In genomic region chr7:120472892-120473291, GRCh38 we compare ENCODE assay signal across 24 cellular contexts.
DNase-seq lines count a peak whose midpoint lies in the region; ATAC-seq and TF ChIP-seq lines count a peak whose summit lies in the region.
"Had no signal": no experiment of that assay in that cellular context is flagged by ENCODE, and none has a peak within 500 bp of the region (broad histone marks: within the 10 kb centered on the region; RNA-seq: fewer than 3 reads in every experiment).

No MANE protein-coding gene starts in this region.

- H3K36me3 Mint-ChIP-seq in stimulated activated effector memory CD8-positive, alpha-beta T cell treated with anti-CD3 and anti-CD28 coated beads, Interleukin-12 subunit alpha, Interleukin-12 subunit beta, amount 100 ng/mL, for 72 hours = no peaks in the 10 kb centered on the region
- H3K36me3 Mint-ChIP-seq in mesothelial cell of epicardium = no peaks in the 10 kb centered on the region
- H3K36me3 Mint-ChIP-seq in activated CD8-positive, alpha-beta T cell treated with anti-CD3 and anti-CD28 coated beads, Interleukin-2, amount 10 ng/mL, durations not matched to agents 7 days and 5 days (ENCODE audit: low read depth) = no peaks in the 10 kb centered on the region
- H3K36me3 Mint-ChIP-seq: CD14-positive monocyte; CD8-positive, alpha-beta memory T cell had no signal

- POLR2A ChIA-PET in SK-N-SH (lab: Yijun Ruan, JAX) = no interaction called here
- POLR2A ChIA-PET in activated CD8-positive, alpha-beta T cell treated with anti-CD3 and anti-CD28 coated beads, Interleukin-2, amount 10 ng/mL, durations not matched to agents 7 days and 5 days (lab: Charles Lee) = no interaction called here

- 30% methylated on average over 3 of the region's 3 CpGs for WGBS in SK-N-SH (ENCODE audit: low lambda C conversion rate)

- TF ChIP-seq CTCF in SK-N-SH (IDR thresholded peaks at IDR 0.05) = no peak
- no peak for TF ChIP-seq CTCF in mesothelial cell of epicardium (IDR thresholded peaks at IDR 0.05; ENCODE audit: unreplicated experiment)
- no peak for TF ChIP-seq CTCF in mucosa of descending colon (IDR thresholded peaks at IDR 0.05)

- H3K4me1 ChIP-seq in SK-N-SH (ENCODE audit: control insufficient read depth in 1 of 2, insufficient read depth in 2 of 2, low read depth in 1 of 2, low read length in 1 of 2) (no peaks in the 10 kb centered on the region; a peak in 1 of 4 replicates), mucosa of descending colon (ENCODE audit: low read depth) (no peaks in the 10 kb centered on the region)
- H3K4me1 ChIP-seq: A549; BE2C; BLaER1 treated with 17β-estradiol and CSF1 and Interleukin-3, amounts not matched to agents 10 nM and 100 nM; HAP-1 had no signal

- H3K27ac Mint-ChIP-seq in stimulated activated effector memory CD8-positive, alpha-beta T cell treated with anti-CD3 and anti-CD28 coated beads, Interleukin-12 subunit alpha, Interleukin-12 subunit beta, amount 100 ng/mL, for 72 hours = no peak overlapping the region
- no peak overlapping the region for H3K27ac Mint-ChIP-seq in mesothelial cell of epicardium
- no peak overlapping the region for H3K27ac Mint-ChIP-seq in activated CD8-positive, alpha-beta T cell treated with anti-CD3 and anti-CD28 coated beads, Interleukin-2, amount 10 ng/mL, durations not matched to agents 7 days and 5 days
- H3K27ac Mint-ChIP-seq: CD14-positive monocyte; CD4-positive, alpha-beta T cell; CD8-positive, alpha-beta memory T cell; GM23338; HFFc6 had no signal

- no peaks in the 10 kb centered on the region for H3F3A ChIP-seq in SK-N-SH (replicated peaks; ENCODE audit: insufficient read depth)

- no peaks in the 10 kb centered on the region for H4K20me1 ChIP-seq in SK-N-SH (ENCODE audit: insufficient read depth)
- H4K20me1 ChIP-seq: BLaER1 treated with 17β-estradiol and CSF1 and Interleukin-3, amounts not matched to agents 10 nM and 100 nM had no signal

- no peak for TF ChIP-seq EP300 in SK-N-SH (IDR thresholded peaks at IDR 0.05; ENCODE audit: borderline replicate concordance in 1 of 2, low read depth in 1 of 2, low read length in 1 of 2)

- no peak overlapping the region for H3K9ac ChIP-seq in SK-N-SH
- H3K9ac ChIP-seq: BLaER1 treated with 17β-estradiol and CSF1 and Interleukin-3, amounts not matched to agents 10 nM and 100 nM had no signal

- no peaks in the 10 kb centered on the region for H3K27me3 ChIP-seq in SK-N-SH (ENCODE audit: insufficient read depth)
- H3K27me3 ChIP-seq: BE2C; BLaER1 treated with 17β-estradiol and CSF1 and Interleukin-3, amounts not matched to agents 10 nM and 100 nM had no signal

- no peak for TF ChIP-seq RAD21 in SK-N-SH (IDR thresholded peaks at IDR 0.05; ENCODE audit: low read length)

- H2AFZ ChIP-seq in SK-N-SH (ENCODE audit: low read depth) = no peak overlapping the region
- H2AFZ ChIP-seq: GM23338 had no signal

- no peaks in the 10 kb centered on the region for H3K36me3 ChIP-seq in SK-N-SH (replicated peaks in 1 of 2; ENCODE audit: control insufficient read depth in 1 of 2, insufficient read depth in 2 of 2, low read length in 1 of 2)
- H3K36me3 ChIP-seq in mucosa of descending colon (ENCODE audit: low read depth) = no peaks in the 10 kb centered on the region
- H3K36me3 ChIP-seq: BE2C; BLaER1 treated with 17β-estradiol and CSF1 and Interleukin-3, amounts not matched to agents 10 nM and 100 nM; HAP-1 had no signal

- DNase-seq in SK-N-SH (no peak), mesothelial cell of epicardium (ENCODE audit: low spot score in 2 of 2, unreplicated experiment in 2 of 2) (no peak), mucosa of descending colon (no peak)
- no peak for DNase-seq in stimulated activated effector memory CD8-positive, alpha-beta T cell treated with anti-CD3 and anti-CD28 coated beads, Interleukin-12 subunit alpha, Interleukin-12 subunit beta, amount 100 ng/mL, for 72 hours (ENCODE audit: low spot score in 2 of 2)
- DNase-seq in activated CD8-positive, alpha-beta T cell treated with anti-CD3 and anti-CD28 coated beads, Interleukin-2, amount 10 ng/mL, durations not matched to agents 7 days and 5 days = no peak
- DNase-seq: 8988T; ACHN; AML-193; BE2C; CD4-positive, alpha-beta T cell; CD8-positive, alpha-beta memory T cell; DMS 273 treated with DMSO at 0.1 percent for 48 hours; DMS79; EL; GDM1; HFFc6 had no signal

- no peak overlapping the region for H3K4me3 Mint-ChIP-seq in stimulated activated effector memory CD8-positive, alpha-beta T cell treated with anti-CD3 and anti-CD28 coated beads, Interleukin-12 subunit alpha, Interleukin-12 subunit beta, amount 100 ng/mL, for 72 hours
- H3K4me3 Mint-ChIP-seq in mesothelial cell of epicardium = no peak overlapping the region
- H3K4me3 Mint-ChIP-seq in activated CD8-positive, alpha-beta T cell treated with anti-CD3 and anti-CD28 coated beads, Interleukin-2, amount 10 ng/mL, durations not matched to agents 7 days and 5 days = no peak overlapping the region
- H3K4me3 Mint-ChIP-seq: CD14-positive monocyte; CD4-positive, alpha-beta T cell; CD8-positive, alpha-beta memory T cell; GM23338; HFFc6 had no signal

- H3K9me2 ChIP-seq in SK-N-SH = no peaks in the 10 kb centered on the region

- H3K4me1 Mint-ChIP-seq in stimulated activated effector memory CD8-positive, alpha-beta T cell treated with anti-CD3 and anti-CD28 coated beads, Interleukin-12 subunit alpha, Interleukin-12 subunit beta, amount 100 ng/mL, for 72 hours = no peaks in the 10 kb centered on the region
- H3K4me1 Mint-ChIP-seq in mesothelial cell of epicardium = peaks cover 9% of the 10 kb centered on the region
- H3K4me1 Mint-ChIP-seq in activated CD8-positive, alpha-beta T cell treated with anti-CD3 and anti-CD28 coated beads, Interleukin-2, amount 10 ng/mL, durations not matched to agents 7 days and 5 days (ENCODE audit: low read depth) = no peaks in the 10 kb centered on the region
- H3K4me1 Mint-ChIP-seq: CD14-positive monocyte; CD8-positive, alpha-beta memory T cell had no signal

- H3K79me2 ChIP-seq in SK-N-SH (ENCODE audit: insufficient read depth) = no peaks in the 10 kb centered on the region

- ATAC-seq in GM19035 (IDR thresholded peaks at IDR 0.05; ENCODE audit: unreplicated experiment) (peak; percentile 18), HG02852 (IDR thresholded peaks at IDR 0.05; ENCODE audit: unreplicated experiment) (peak; percentile 4), mucosa of descending colon (no peak), HG02678 (IDR thresholded peaks at IDR 0.05; ENCODE audit: unreplicated experiment) (no peak)
- peak; percentile 31 for ATAC-seq in stimulated activated effector memory CD8-positive, alpha-beta T cell treated with anti-CD3 and anti-CD28 coated beads, Interleukin-12 subunit alpha, Interleukin-12 subunit beta, amount 100 ng/mL, for 72 hours
- no peak for ATAC-seq in activated CD8-positive, alpha-beta T cell treated with anti-CD3 and anti-CD28 coated beads, Interleukin-2, amount 10 ng/mL, durations not matched to agents 7 days and 5 days
- ATAC-seq: A549, GM23338 had no signal

- H3K27ac ChIP-seq in SK-N-SH (ENCODE audit: low read depth in 2 of 2, low read length in 1 of 2) = no peak overlapping the region
- H3K27ac ChIP-seq: A549; BLaER1 treated with 17β-estradiol and CSF1 and Interleukin-3, amounts not matched to agents 10 nM and 100 nM had no signal

- H3K9me3 Mint-ChIP-seq in stimulated activated effector memory CD8-positive, alpha-beta T cell treated with anti-CD3 and anti-CD28 coated beads, Interleukin-12 subunit alpha, Interleukin-12 subunit beta, amount 100 ng/mL, for 72 hours = peaks cover 14% of the 10 kb centered on the region
- no peaks in the 10 kb centered on the region for H3K9me3 Mint-ChIP-seq in mesothelial cell of epicardium
- H3K9me3 Mint-ChIP-seq in activated CD8-positive, alpha-beta T cell treated with anti-CD3 and anti-CD28 coated beads, Interleukin-2, amount 10 ng/mL, durations not matched to agents 7 days and 5 days (ENCODE audit: insufficient read depth) = no peaks in the 10 kb centered on the region
- H3K9me3 Mint-ChIP-seq: CD14-positive monocyte, GM23338 had no signal

- no peaks in the 10 kb centered on the region for H3K27me3 Mint-ChIP-seq in mesothelial cell of epicardium (ENCODE audit: low read depth)
- no peaks in the 10 kb centered on the region for H3K27me3 Mint-ChIP-seq in activated CD8-positive, alpha-beta T cell treated with anti-CD3 and anti-CD28 coated beads, Interleukin-2, amount 10 ng/mL, durations not matched to agents 7 days and 5 days (ENCODE audit: low read depth)
- H3K27me3 Mint-ChIP-seq: CD4-positive, alpha-beta T cell; CD8-positive, alpha-beta memory T cell had no signal

- H3K9me3 ChIP-seq in SK-N-SH (no peaks in the 10 kb centered on the region), mucosa of descending colon (no peaks in the 10 kb centered on the region)
- H3K9me3 ChIP-seq: A549; BE2C; BLaER1 treated with 17β-estradiol and CSF1 and Interleukin-3, amounts not matched to agents 10 nM and 100 nM; HAP-1 had no signal

- CTCF ChIA-PET in SK-N-SH (lab: Yijun Ruan, JAX) = interaction anchor here (0.9 kb wide), 1 partner anchor 14 kb away, joined by 3 read pairs; no protein-coding TSS in a partner anchor
- CTCF ChIA-PET in activated CD8-positive, alpha-beta T cell treated with anti-CD3 and anti-CD28 coated beads, Interleukin-2, amount 10 ng/mL, durations not matched to agents 7 days and 5 days (lab: Charles Lee) = no interaction called here

- H3K4me3 ChIP-seq in SK-N-SH (ENCODE audit: low read depth in 2 of 2, low read length in 1 of 2) = peak overlapping the region in 1 of 2 experiments; percentile 16; a peak in 1 of 4 replicates
- no peak overlapping the region for H3K4me3 ChIP-seq in mucosa of descending colon
- H3K4me3 ChIP-seq: A549; BLaER1 treated with 17β-estradiol and CSF1 and Interleukin-3, amounts not matched to agents 10 nM and 100 nM; GM23338; HAP-1 had no signal

- intact Hi-C loops in mucosa of descending colon (cut with DNase I, micrococcal nuclease) = no loop called here

- H3K4me2 ChIP-seq in SK-N-SH = peak overlapping the region; percentile 41; the same call in 1 of the 2 replicates
- H3K4me2 ChIP-seq: A549; BLaER1 treated with 17β-estradiol and CSF1 and Interleukin-3, amounts not matched to agents 10 nM and 100 nM; GM23338 had no signal

TF ChIP-seq in SK-N-SH, 30 proteins besides CTCF, POLR2A, EP300 and RAD21 (continues in another document):
- TF ChIP-seq, protein P1, sequence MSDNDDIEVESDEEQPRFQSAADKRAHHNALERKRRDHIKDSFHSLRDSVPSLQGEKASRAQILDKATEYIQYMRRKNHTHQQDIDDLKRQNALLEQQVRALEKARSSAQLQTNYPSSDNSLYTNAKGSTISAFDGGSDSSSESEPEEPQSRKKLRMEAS (IDR thresholded peaks at IDR 0.05; ENCODE audit: low read depth) = no peak
- TF ChIP-seq TAF1 (IDR thresholded peaks at IDR 0.05; ENCODE audit: borderline replicate concordance, low read depth, low read length) = no peak

Comparison
In these comparisons a context has a peak if more than half of its experiments do, and no peak if none do; other contexts are left out.
1. ATAC-seq: peak in GM19035 (single experiment), HG02852 (single experiment) and stimulated activated effector memory CD8-positive, alpha-beta T cell treated with anti-CD3 and anti-CD28 coated beads, Interleukin-12 subunit alpha, Interleukin-12 subunit beta, amount 100 ng/mL, for 72 hours (single experiment); none in mucosa of descending colon (single experiment), HG02678 (single experiment) and activated CD8-positive, alpha-beta T cell treated with anti-CD3 and anti-CD28 coated beads, Interleukin-2, amount 10 ng/mL, durations not matched to agents 7 days and 5 days (single experiment).